ENCODE assay signal across 11 cellular contexts in genomic region chr16:78961464-78961863, GRCh38.
DNase-seq lines count a peak whose midpoint lies in the region; ATAC-seq, FAIRE-seq and TF ChIP-seq lines count a peak whose summit lies in the region.
"Had no signal": no experiment of that assay in that cellular context is flagged by ENCODE, and none has a peak within 500 bp of the region (broad histone marks: within the 10 kb centered on the region; RNA-seq: fewer than 3 reads in every experiment).

No MANE protein-coding gene starts in this region.

- no TSS peak for BruUV-seq in GM12878 (replicated peaks; lab: Mats Ljungman, UMichigan)

- SMC1A ChIA-PET in GM12878 (lab: Charles Lee; ENCODE audit: uncharacterized antibody, unreplicated experiment): interaction anchor here (0.6 to 1.0 kb wide), 2 partner anchors 9 to 27 kb away, joined by 3 read pairs; no protein-coding TSS in a partner anchor

- H3K4me1 Mint-ChIP-seq in CD4-positive, alpha-beta memory T cell: peaks cover 8 to 15% (median 14%) of the 10 kb centered on the region in 4 donors
- H3K4me1 Mint-ChIP-seq: immature natural killer cell had no signal

- TF ChIP-seq CTCF in GM12878 (IDR thresholded peaks at IDR 0.05 in 2 of 3, conservative IDR thresholded peaks at IDR 0.05 in 1 of 3; ENCODE audit: control insufficient read depth in 2 of 3, extremely low read depth in 1 of 3, insufficient read depth in 1 of 3, low read depth in 3 of 3, low read length in 3 of 3) (no peak), stomach (IDR thresholded peaks at IDR 0.05) (no peak)

- in situ Hi-C loops in GM12878 (cut with MboI): no loop called here

- no peak for FAIRE-seq in GM12878 (lab: Jason Lieb, UNC)
- FAIRE-seq: pancreas had no signal

- no peak overlapping the region; the same call in 1 of the 2 replicates for H3K9ac ChIP-seq in GM12878 (ENCODE audit: control insufficient read depth, insufficient read depth, low read length)

- no peaks in the 10 kb centered on the region for H3K36me3 ChIP-seq in GM12878 (ENCODE audit: control insufficient read depth in 2 of 2, insufficient read depth in 2 of 2, low read length in 1 of 2)
- no peaks in the 10 kb centered on the region for H3K36me3 ChIP-seq in stomach
- no peaks in the 10 kb centered on the region for H3K36me3 ChIP-seq in CD4-positive, alpha-beta memory T cell (ENCODE audit: insufficient read depth, low read length)
- H3K36me3 ChIP-seq: pancreas had no signal

- RAD21 ChIA-PET in GM12878 (lab: Charles Lee; ENCODE audit: unreplicated experiment): no interaction called here

- intact Hi-C loops in GM12878 (cut with micrococcal nuclease; ENCODE audit: unreplicated experiment): loop anchor here (10.0 kb wide), 1 partner anchor 487 kb away; no protein-coding TSS in a partner anchor
- intact Hi-C loops in stomach (cut with DNase I; ENCODE audit: low total_unique reads): no loop called here
- intact Hi-C loops in CD4-positive, alpha-beta memory T cell (cut with micrococcal nuclease): no loop called here

- POLR2A ChIA-PET in GM12878 (lab: Charles Lee): no interaction called here
- POLR2A ChIA-PET in CD4-positive, alpha-beta memory T cell (lab: Charles Lee; ENCODE audit: partially characterized antibody): no interaction called here

- CTCF ChIA-PET in GM12878 (lab: Yijun Ruan, JAX): interaction anchor here (0.6 to 0.9 kb wide), 3 partner anchors 11 to 1409 kb away, joined by 3 to 4 read pairs (median 3); no protein-coding TSS in a partner anchor
- CTCF ChIA-PET in CD4-positive, alpha-beta memory T cell (lab: Charles Lee; ENCODE audit: partially characterized antibody): interaction anchor here (0.6 kb wide), 1 partner anchor 170 kb away, joined by 4 read pairs; no protein-coding TSS in a partner anchor

- no peaks in the 10 kb centered on the region for H3K27me3 ChIP-seq in GM12878 (replicated peaks in 1 of 2; ENCODE audit: control insufficient read depth in 2 of 2, insufficient read depth in 2 of 2, low read length in 1 of 2)
- H3K27me3 ChIP-seq in stomach: no peaks in the 10 kb centered on the region
- H3K27me3 ChIP-seq in CD4-positive, alpha-beta memory T cell (ENCODE audit: insufficient read depth, low read length): no peaks in the 10 kb centered on the region
- H3K27me3 ChIP-seq: pancreas had no signal

- WGBS in GM12878 (ENCODE audit: insufficient coverage, insufficient replicate concordance, low lambda C conversion rate, missing lambda C conversion rate): 0% methylated on average over 2 of the region's 2 CpGs
- WGBS in stomach, 5 donors: 79 to 91% (median 87%) methylated on average over 2 of the region's 2 CpGs

- peaks cover 0 to 3% of the 10 kb centered on the region in 2 donors for H3K27me3 Mint-ChIP-seq in CD4-positive, alpha-beta memory T cell

- H3K27ac Mint-ChIP-seq in CD4-positive, alpha-beta memory T cell: no peak overlapping the region
- H3K27ac Mint-ChIP-seq: immature natural killer cell had no signal

- H3K79me2 ChIP-seq in GM12878 (ENCODE audit: control insufficient read depth, insufficient read depth, low read length): no peaks in the 10 kb centered on the region

- no peak overlapping the region for H3K4me3 Mint-ChIP-seq in CD4-positive, alpha-beta memory T cell
- H3K4me3 Mint-ChIP-seq: immature natural killer cell had no signal

- H3K4me3 ChIP-seq in GM12878: no peak overlapping the region
- H3K4me3 ChIP-seq in stomach: no peak overlapping the region
- no peak overlapping the region for H3K4me3 ChIP-seq in CD4-positive, alpha-beta memory T cell (ENCODE audit: low read length in 2 of 2)
- H3K4me3 ChIP-seq: pancreas, PC-9 had no signal

- H3K36me3 Mint-ChIP-seq in CD4-positive, alpha-beta memory T cell: peaks cover 0 to 8% of the 10 kb centered on the region in 2 donors

- TF ChIP-seq EP300 in GM12878 (IDR thresholded peaks at IDR 0.05; ENCODE audit: borderline replicate concordance in 1 of 2, control insufficient read depth in 1 of 2, low read depth in 2 of 2, low read length in 2 of 2) (peak; percentile 67 to 82; a peak in 3 of 4 replicates), stomach (IDR thresholded peaks at IDR 0.05) (no peak)

- TF ChIP-seq POLR2A in GM12878 (IDR thresholded peaks at IDR 0.05; ENCODE audit: low read depth, low read length): no peak
- TF ChIP-seq POLR2A in stomach (IDR thresholded peaks at IDR 0.05): no peak

- H4K20me1 ChIP-seq in GM12878 (ENCODE audit: control insufficient read depth, insufficient read depth): no peaks in the 10 kb centered on the region

- H2AFZ ChIP-seq in GM12878 (ENCODE audit: control insufficient read depth, low read depth, low read length): no peak overlapping the region
- H2AFZ ChIP-seq: PC-9 had no signal

- H3K27ac ChIP-seq in GM12878 (ENCODE audit: control insufficient read depth, insufficient read depth): peak overlapping the region; percentile 90
- H3K27ac ChIP-seq in stomach: no peak overlapping the region
- H3K27ac ChIP-seq in CD4-positive, alpha-beta memory T cell (ENCODE audit: low read depth, low read length): no peak overlapping the region
- H3K27ac ChIP-seq: pancreas had no signal

- DNase-seq in GM12878 (ENCODE audit: low read depth, low spot score) (peak; percentile 51), cerebellum (ENCODE audit: low spot score) (no peak), stomach (no peak)
- no peak for DNase-seq in CD4-positive, alpha-beta memory T cell
- DNase-seq: activated CD4-positive, CD25-positive, alpha-beta regulatory T cell treated with anti-CD3 and anti-CD28 coated beads, Interleukin-2, amount 50 U/mL, for 72 hours; immature natural killer cell; pancreas; PC-9 had no signal

- no peak for TF ChIP-seq RAD21 in GM12878 (IDR thresholded peaks at IDR 0.05; ENCODE audit: insufficient read depth, low read depth, low read length)

- peak overlapping the region; percentile 92 for H3K4me2 ChIP-seq in GM12878 (ENCODE audit: control insufficient read depth, insufficient read depth)
- H3K4me2 ChIP-seq: PC-9 had no signal

- peaks cover 0 to 12% (median 10%) of the 10 kb centered on the region in 8 donors for H3K9me3 Mint-ChIP-seq in CD4-positive, alpha-beta memory T cell

- H3K4me1 ChIP-seq in GM12878 (ENCODE audit: control insufficient read depth, insufficient read depth, low read length): peaks cover 25% of the 10 kb centered on the region
- H3K4me1 ChIP-seq in stomach: no peaks in the 10 kb centered on the region
- no peaks in the 10 kb centered on the region for H3K4me1 ChIP-seq in CD4-positive, alpha-beta memory T cell (ENCODE audit: insufficient read depth, low read length)
- H3K4me1 ChIP-seq: pancreas had no signal

- peaks cover 7% of the 10 kb centered on the region for H3K9me3 ChIP-seq in GM12878 (replicated peaks; ENCODE audit: control insufficient read depth, insufficient read depth, low read length)
- peaks cover 0 to 19% (median 0%) of the 10 kb centered on the region in 4 donors for H3K9me3 ChIP-seq in stomach
- H3K9me3 ChIP-seq in CD4-positive, alpha-beta memory T cell (ENCODE audit: control insufficient read depth in 1 of 2, low read length in 2 of 2): no peaks in the 10 kb centered on the region
- H3K9me3 ChIP-seq: pancreas had no signal

- peak; percentile 33 for ATAC-seq in GM18519 (IDR thresholded peaks at IDR 0.05; ENCODE audit: low FRiP score, unreplicated experiment)
- ATAC-seq in GM21423 (IDR thresholded peaks at IDR 0.05; ENCODE audit: unreplicated experiment): peak; percentile 46
- peak; percentile 56 for ATAC-seq in HG03135 (IDR thresholded peaks at IDR 0.05; ENCODE audit: unreplicated experiment)
- ATAC-seq in GM12878: peak; percentile 72
- ATAC-seq: pancreas had no signal

TF ChIP-seq in GM12878, 131 proteins besides CTCF, POLR2A, EP300 and RAD21 (continues in another document):
- TF ChIP-seq HDAC6 (IDR thresholded peaks at IDR 0.05; ENCODE audit: unreplicated experiment): no peak
- TF ChIP-seq HDAC2 (IDR thresholded peaks at IDR 0.05): no peak
- TF ChIP-seq, protein P1, sequence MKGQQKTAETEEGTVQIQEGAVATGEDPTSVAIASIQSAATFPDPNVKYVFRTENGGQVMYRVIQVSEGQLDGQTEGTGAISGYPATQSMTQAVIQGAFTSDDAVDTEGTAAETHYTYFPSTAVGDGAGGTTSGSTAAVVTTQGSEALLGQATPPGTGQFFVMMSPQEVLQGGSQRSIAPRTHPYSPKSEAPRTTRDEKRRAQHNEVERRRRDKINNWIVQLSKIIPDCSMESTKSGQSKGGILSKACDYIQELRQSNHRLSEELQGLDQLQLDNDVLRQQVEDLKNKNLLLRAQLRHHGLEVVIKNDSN (IDR thresholded peaks at IDR 0.05; ENCODE audit: borderline replicate concordance, extremely low read length, insufficient read depth, low read depth, low read length): no peak
- TF ChIP-seq ZNF687 (IDR thresholded peaks at IDR 0.05): no peak
- TF ChIP-seq CBX5 (IDR thresholded peaks at IDR 0.05; ENCODE audit: low read depth): no peak
- TF ChIP-seq HDGF (IDR thresholded peaks at IDR 0.05): no peak
- TF ChIP-seq NBN (IDR thresholded peaks at IDR 0.05): 0 out of 2 replicates have a peak, but pooled peaks have one; percentile 24
- no peak for TF ChIP-seq RBBP5 (conservative IDR thresholded peaks at IDR 0.05)
- peak; percentile 74 for TF ChIP-seq RUNX3 (IDR thresholded peaks at IDR 0.05; ENCODE audit: low read length)
